In the genomic region with DNA sequence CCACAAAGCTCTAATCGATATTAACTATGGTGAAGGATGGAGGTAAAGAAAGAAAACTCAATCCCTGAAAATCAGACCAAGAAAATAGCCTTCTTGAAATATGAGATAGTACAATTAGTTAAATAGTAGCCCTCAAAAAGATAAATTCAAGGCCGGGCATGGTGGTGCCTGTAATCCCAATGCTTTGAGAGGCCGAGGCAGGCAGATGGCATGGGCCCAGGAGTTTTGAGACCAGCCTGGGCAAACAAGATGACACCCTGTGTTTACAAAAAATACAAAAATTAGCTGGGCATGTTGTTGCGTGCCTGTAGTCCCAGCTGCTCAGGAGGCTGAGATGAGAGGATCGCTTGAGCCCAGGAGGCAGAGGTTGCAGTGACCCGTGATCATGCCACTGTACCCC, we compare ENCODE assay signal across 21 cellular contexts.
"Had no signal": no experiment of that assay in that cellular context is flagged by ENCODE, and none has a peak within 500 bp of the region (broad histone marks: within the 10 kb centered on the region; RNA-seq: fewer than 3 reads in every experiment).

No MANE protein-coding gene starts in this region.

- ATAC-seq: activated naive CD8-positive, alpha-beta T cell treated with anti-CD3 and anti-CD28 coated beads, Interleukin-2, amount 50 U/mL, for 24 hours; body of pancreas; gastrocnemius medialis; left lung; right cardiac atrium had no signal

- DNase-seq: activated CD4-positive, alpha-beta memory T cell treated with anti-CD3 and anti-CD28 coated beads, Interleukin-2, amount 10 ng/mL, durations not matched to agents 7 days and 5 days; activated CD4-positive, alpha-beta T cell treated with anti-CD3 and anti-CD28 coated beads, Interleukin-2, amount 10 ng/mL, durations not matched to agents 24 days and 14 days; activated CD4-positive, CD25-positive, alpha-beta regulatory T cell; activated effector memory CD4-positive, alpha-beta T cell treated with anti-CD3 and anti-CD28 coated beads, Interleukin-2, amount 50 U/mL, for 16 hours; activated naive CD4-positive, alpha-beta T cell treated with anti-CD3 and anti-CD28 coated beads, Interleukin-2, amount 10 ng/mL, durations not matched to agents 7 days and 5 days; activated naive CD8-positive, alpha-beta T cell treated with anti-CD3 and anti-CD28 coated beads, Interleukin-2, amount 50 U/mL, for 24 hours; anterior cingulate cortex; body of pancreas; cortex of kidney; endodermal cell; esophagus squamous epithelium; gastrocnemius medialis; hippocampal formation; kidney glomerular epithelial cell; left lung; naive B cell; nucleus accumbens; right cardiac atrium; stimulated activated CD4-positive, alpha-beta T cell treated with anti-CD3 and anti-CD28 coated beads, Interleukin-4, amount 100 ng/mL, for 24 hours; stimulated activated naive CD4-positive, alpha-beta T cell treated with Interleukin-2 at 50 U/mL for 16 hours; upper lobe of left lung had no signal
